25 cellular contexts compared by ENCODE assay signal in genomic region chr2:99695856-99696255, GRCh38.
A peak's percentile ranks its signal among the peaks of the same experiment; 100 is the strongest.
DNase-seq lines count a peak whose midpoint lies in the region; ATAC-seq and TF ChIP-seq lines count a peak whose summit lies in the region.
"Had no signal": no experiment of that assay in that cellular context is flagged by ENCODE, and none has a peak within 500 bp of the region (broad histone marks: within the 10 kb centered on the region; RNA-seq: fewer than 3 reads in every experiment).

No MANE protein-coding gene starts in this region.

- H3K4me3 ChIP-seq in right atrium auricular region (no peak overlapping the region), dorsolateral prefrontal cortex (no peak overlapping the region)
- H3K4me3 ChIP-seq: SJCRH30 had no signal

- no peaks in the 10 kb centered on the region for H3K9me3 ChIP-seq in right atrium auricular region
- H3K9me3 ChIP-seq: BE2C, SJCRH30 had no signal

- no peak for TF ChIP-seq CTCF in right atrium auricular region (IDR thresholded peaks at IDR 0.05)
- TF ChIP-seq CTCF in dorsolateral prefrontal cortex (IDR thresholded peaks at IDR 0.05 in 54 of 56, conservative IDR thresholded peaks at IDR 0.05 in 2 of 56; ENCODE audit: low read depth in 1 of 56, partially characterized antibody in 56 of 56): no peak

- peaks cover 0 to 82% of the 10 kb centered on the region in 2 donors for H3K4me1 ChIP-seq in right atrium auricular region
- H3K4me1 ChIP-seq: BE2C, SJCRH30 had no signal

- intact Hi-C loops in Right ventricle myocardium inferior (cut with DNase I): no loop called here
- intact Hi-C loops in dorsolateral prefrontal cortex (cut with DNase I): no loop called here

- H3K27ac ChIP-seq in right atrium auricular region (peak overlapping the region; percentile 4 to 68), dorsolateral prefrontal cortex (no peak overlapping the region)
- H3K27ac ChIP-seq: HL-60, SJCRH30 had no signal

- no peak for ATAC-seq in Right ventricle myocardium inferior
- ATAC-seq in HG02763 (IDR thresholded peaks at IDR 0.05; ENCODE audit: unreplicated experiment): no peak
- ATAC-seq: HepG2, Panc1, T-cell had no signal

- no peaks in the 10 kb centered on the region for H3K27me3 ChIP-seq in right atrium auricular region
- no peaks in the 10 kb centered on the region for H3K27me3 ChIP-seq in dorsolateral prefrontal cortex
- H3K27me3 ChIP-seq: BE2C, SJCRH30 had no signal

- no peaks in the 10 kb centered on the region for H3K36me3 ChIP-seq in right atrium auricular region
- H3K36me3 ChIP-seq: BE2C, SJCRH30 had no signal

- no peak for DNase-seq in right atrium auricular region (ENCODE audit: low spot score)
- no peak for DNase-seq in Right ventricle myocardium inferior (ENCODE audit: missing footprints)
- DNase-seq in M059J (ENCODE audit: low read depth): peak; percentile 35
- DNase-seq in fibroblast of peridontal ligament (ENCODE audit: extremely low read depth): peak; percentile 47
- no peak for DNase-seq in NCI-H82 (lab: John Stamatoyannopoulos, UW)
- no peak for DNase-seq in dorsolateral prefrontal cortex
- no peak for DNase-seq in iPS-NIHi7 (ENCODE audit: extremely low spot score)
- DNase-seq: BE2C; DMS79; GDM1; HFFc6; KBM-7; NCI-H1092; NCI-H1436; NCI-H187 treated with DMSO at 0.1 percent for 48 hours; NCI-H2107; NCI-H2227 treated with DMSO at 0.1 percent for 48 hours; NCI-H510A; NK-92 treated with Interleukin-12 subunit alpha and Interleukin-12 subunit beta, amount 100 ng/mL, for 24 hours; SJCRH30; T-cell had no signal

Comparison
In these comparisons a context has a peak if more than half of its experiments do, and no peak if none do; other contexts are left out.
1. DNase-seq: peak in M059J (single experiment) and fibroblast of peridontal ligament (single experiment); none in right atrium auricular region (single experiment), Right ventricle myocardium inferior (single experiment), NCI-H82 (single experiment), dorsolateral prefrontal cortex (0 of 10) and iPS-NIHi7 (single experiment).
2. H3K27ac ChIP-seq: peak in right atrium auricular region (2 of 2); none in dorsolateral prefrontal cortex (0 of 59).